Comparison of ENCODE assay signal across 8 cellular contexts in the genomic region with DNA sequence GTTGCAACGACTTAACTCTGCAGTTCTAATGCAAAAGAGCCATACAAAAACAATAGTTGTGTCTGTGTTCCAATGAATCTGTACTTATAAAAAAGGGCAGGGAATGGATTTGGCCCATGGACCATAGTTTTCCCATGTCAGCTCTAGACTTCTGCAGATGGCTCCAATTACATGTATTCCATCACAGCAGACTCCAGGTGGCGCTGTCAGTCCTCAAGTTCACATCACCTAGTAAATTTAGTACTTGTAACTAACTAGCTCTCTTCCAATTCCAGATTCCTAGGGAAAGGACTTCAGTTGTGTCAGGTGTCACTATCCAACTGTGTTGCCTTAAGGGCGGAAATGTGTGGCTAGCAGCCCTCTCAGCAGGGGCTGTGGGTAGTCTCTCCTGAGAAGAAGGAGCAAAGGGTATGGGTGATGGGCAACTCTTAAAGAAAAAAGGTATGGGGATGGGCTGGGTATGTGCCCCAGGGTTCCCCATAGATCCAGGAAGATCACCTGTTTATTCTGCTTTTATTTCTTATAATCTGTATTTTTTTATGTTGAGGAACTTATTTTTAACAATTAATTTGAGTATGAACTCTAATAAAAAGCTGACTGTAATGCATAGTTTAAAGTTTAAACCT. TPM values are rescaled to one million over a fixed set of nuclear protein-coding genes. Genes with fewer than 3 reads are reported as not detected.
DNase-seq lines count a peak whose midpoint lies in the region; ATAC-seq and TF ChIP-seq lines count a peak whose summit lies in the region.

No MANE protein-coding gene starts in this region.

- no peak overlapping the region for H3K4me3 ChIP-seq in vagina

- peaks cover 4% of the 10 kb centered on the region for H3K36me3 Mint-ChIP-seq in progenitor cell of endocrine pancreas (ENCODE audit: insufficient read depth)

- no peaks in the 10 kb centered on the region for H3K4me1 Mint-ChIP-seq in progenitor cell of endocrine pancreas (ENCODE audit: low read depth)

- H3K27me3 Mint-ChIP-seq in progenitor cell of endocrine pancreas, result no peaks in the 10 kb centered on the region

- H3K27ac Mint-ChIP-seq in progenitor cell of endocrine pancreas, result no peak overlapping the region

- no peaks in the 10 kb centered on the region for H3K9me3 ChIP-seq in vagina

- no peak overlapping the region for H3K4me3 Mint-ChIP-seq in progenitor cell of endocrine pancreas (ENCODE audit: low read depth)

- no peaks in the 10 kb centered on the region for H3K9me3 Mint-ChIP-seq in progenitor cell of endocrine pancreas (ENCODE audit: low read depth)

- in situ Hi-C loops in SK-MEL-5 (cut with HindIII; ENCODE audit: low pct_unique_long_range_greater_than_20kb, low sequenced_read_pairs), result no loop called here

- no peak for TF ChIP-seq POLR2A in vagina (IDR thresholded peaks at IDR 0.05)

- intact Hi-C loops in vagina (cut with DNase I), result no loop called here

- peaks cover 0 to 8% of the 10 kb centered on the region in 2 donors for H3K36me3 ChIP-seq in vagina

- ATAC-seq in GM18907 (IDR thresholded peaks at IDR 0.05; ENCODE audit: unreplicated experiment), result no peak

- no peaks in the 10 kb centered on the region for H3K27me3 ChIP-seq in vagina

- H3K27ac ChIP-seq in vagina, result no peak overlapping the region

- DNase-seq in DMS 273 (lab: John Stamatoyannopoulos, UW; ENCODE audit: unreplicated experiment) (peak; percentile 79), KG1 (lab: John Stamatoyannopoulos, UW) (peak; percentile 23), SK-MEL-5 (ENCODE audit: low read depth, low spot score) (peak; percentile 76), glomerular visceral epithelial cell (ENCODE audit: extremely low spot score) (peak; percentile 70), progenitor cell of endocrine pancreas (ENCODE audit: low spot score, unreplicated experiment) (peak; percentile 29), vagina (ENCODE audit: extremely low spot score in 2 of 2) (no peak)
- peak; percentile 68 for DNase-seq in activated naive CD4-positive, alpha-beta T cell treated with Interleukin-2 at 50 U/mL for 16 hours

- TF ChIP-seq CTCF in progenitor cell of endocrine pancreas (IDR thresholded peaks at IDR 0.05; ENCODE audit: unreplicated experiment), result peak; percentile 77
- TF ChIP-seq CTCF in vagina (IDR thresholded peaks at IDR 0.05), result peak in 2 of 3 experiments; percentile 13 to 49

- no peaks in the 10 kb centered on the region for H3K4me1 ChIP-seq in vagina

RNA-seq across cellular contexts. Expression of a gene that starts 36.2 kb away (rescaled TPM):
- 35.4 and 39.5 TPM in 2 replicates for total RNA-seq in SK-MEL-5 (2014; rRNA removed; shearing (Covaris generic))
- polyA plus RNA-seq in SK-MEL-5 (2015; cell fraction: cytosol; rRNA removed), result 29.1 and 39.9 TPM in 2 replicates
- 121 and 158 TPM in 2 replicates for polyA plus RNA-seq in SK-MEL-5 (2015; cell fraction: nucleus; rRNA removed)
- 33.8 and 35.4 TPM in 2 replicates for total RNA-seq in progenitor cell of endocrine pancreas
- total RNA-seq in vagina, result 37.1 TPM

RNA-seq across cellular contexts. Expression of a gene that starts 36.2 kb away (rescaled TPM):
- 0.11 TPM in 1 of 2 replicates, not detected in the other for total RNA-seq in SK-MEL-5 (2014; rRNA removed; shearing (Covaris generic))
- not detected in 2 replicates for polyA plus RNA-seq in SK-MEL-5 (2015; cell fraction: cytosol; rRNA removed)
- not detected in 2 replicates for polyA plus RNA-seq in SK-MEL-5 (2015; cell fraction: nucleus; rRNA removed)
- total RNA-seq in progenitor cell of endocrine pancreas, result not detected in 2 replicates
- total RNA-seq in vagina, result not detected

Comparison
In these comparisons a context has a peak if more than half of its experiments do, and no peak if none do; other contexts are left out.
1. DNase-seq: peak in DMS 273 (single experiment), KG1 (single experiment), SK-MEL-5 (single experiment), activated naive CD4-positive, alpha-beta T cell treated with Interleukin-2 at 50 U/mL for 16 hours (single experiment), glomerular visceral epithelial cell (single experiment) and progenitor cell of endocrine pancreas (single experiment); none in vagina (0 of 2).